16 cellular contexts compared by ENCODE assay signal in genomic region chr3:61559108-61559731, GRCh38. TPM values are rescaled to one million over a fixed set of nuclear protein-coding genes. Genes with fewer than 3 reads are reported as not detected.
DNase-seq lines count a peak whose midpoint lies in the region; ATAC-seq and TF ChIP-seq lines count a peak whose summit lies in the region.
"Had no signal": no experiment of that assay in that cellular context is flagged by ENCODE, and none has a peak within 500 bp of the region (broad histone marks: within the 10 kb centered on the region; RNA-seq: fewer than 3 reads in every experiment).

No MANE protein-coding gene starts in this region.

- H3K27me3 ChIP-seq in osteoblast (ENCODE audit: insufficient read depth, low read length): no peaks in the 10 kb centered on the region

- no peak overlapping the region for H3K27ac Mint-ChIP-seq in HFFc6
- H3K27ac Mint-ChIP-seq in stimulated activated effector memory CD8-positive, alpha-beta T cell treated with anti-CD3 and anti-CD28 coated beads, Interleukin-12 subunit alpha, Interleukin-12 subunit beta, amount 100 ng/mL, for 72 hours: no peak overlapping the region
- H3K27ac Mint-ChIP-seq: dendritic cell treated with granulocyte-macrophage colony-stimulating factor and Interleukin-4, amounts not matched to agents 40 ng/mL and 50 ng/mL, for 4 days; immature natural killer cell had no signal

- peaks cover 22% of the 10 kb centered on the region for H3K79me2 ChIP-seq in osteoblast (ENCODE audit: insufficient read depth, low read length)

- peaks cover 5% of the 10 kb centered on the region for H3K9me3 Mint-ChIP-seq in HFFc6
- H3K9me3 Mint-ChIP-seq in stimulated activated effector memory CD8-positive, alpha-beta T cell treated with anti-CD3 and anti-CD28 coated beads, Interleukin-12 subunit alpha, Interleukin-12 subunit beta, amount 100 ng/mL, for 72 hours: peaks cover 2% of the 10 kb centered on the region
- H3K9me3 Mint-ChIP-seq: dendritic cell treated with granulocyte-macrophage colony-stimulating factor and Interleukin-4, amounts not matched to agents 40 ng/mL and 50 ng/mL, for 4 days had no signal

- H4K20me1 ChIP-seq in osteoblast (ENCODE audit: insufficient read depth, low read length): peaks cover 3% of the 10 kb centered on the region

- H3K4me3 ChIP-seq in epithelial cell of esophagus (ENCODE audit: low read length) (no peak overlapping the region), osteoblast (ENCODE audit: insufficient read depth, low read length) (peak overlapping the region; percentile 92)

- peaks cover 17% of the 10 kb centered on the region for H3K4me1 Mint-ChIP-seq in HFFc6 (ENCODE audit: low read depth)
- no peaks in the 10 kb centered on the region for H3K4me1 Mint-ChIP-seq in stimulated activated effector memory CD8-positive, alpha-beta T cell treated with anti-CD3 and anti-CD28 coated beads, Interleukin-12 subunit alpha, Interleukin-12 subunit beta, amount 100 ng/mL, for 72 hours
- H3K4me1 Mint-ChIP-seq: immature natural killer cell had no signal

- H3K4me3 Mint-ChIP-seq in HFFc6: no peak overlapping the region
- H3K4me3 Mint-ChIP-seq in stimulated activated effector memory CD8-positive, alpha-beta T cell treated with anti-CD3 and anti-CD28 coated beads, Interleukin-12 subunit alpha, Interleukin-12 subunit beta, amount 100 ng/mL, for 72 hours: no peak overlapping the region
- H3K4me3 Mint-ChIP-seq: dendritic cell treated with granulocyte-macrophage colony-stimulating factor and Interleukin-4, amounts not matched to agents 40 ng/mL and 50 ng/mL, for 4 days had no signal

- H3K4me1 ChIP-seq in osteoblast (ENCODE audit: insufficient read depth, low read length): peaks cover 13% of the 10 kb centered on the region
- H3K4me1 ChIP-seq: prostate gland had no signal

- peak overlapping the region; percentile 65 for H2AFZ ChIP-seq in osteoblast (ENCODE audit: low read length)

- DNase-seq in AG20443 (ENCODE audit: low spot score) (peak; percentile 18), HFFc6 (peak; percentile 47), epithelial cell of esophagus (ENCODE audit: low read depth) (no peak), osteoblast (ENCODE audit: insufficient read length, low spot score, missing footprints) (peak; percentile 72), SKM-1 treated with dmso at 0.1 percent for 144 hours (lab: John Stamatoyannopoulos, UW; ENCODE audit: unreplicated experiment) (no peak), GM10266 (ENCODE audit: extremely low spot score) (no peak)
- no peak for DNase-seq in stimulated activated effector memory CD8-positive, alpha-beta T cell treated with anti-CD3 and anti-CD28 coated beads, Interleukin-12 subunit alpha, Interleukin-12 subunit beta, amount 100 ng/mL, for 72 hours (ENCODE audit: low spot score in 2 of 2)
- DNase-seq: activated CD4-positive, alpha-beta T cell treated with anti-CD3 and anti-CD28 coated beads for 1 hour; activated effector memory CD4-positive, alpha-beta T cell treated with anti-CD3 and anti-CD28 coated beads, Interleukin-2, amount 50 U/mL, for 16 hours; immature natural killer cell; KG1; NCI-H446; SIG-M5 had no signal

- H3K36me3 Mint-ChIP-seq in HFFc6 (ENCODE audit: low read depth): 0 out of 2 replicates have a peak, but pooled peaks cover 7% of the 10 kb centered on the region
- no peaks in the 10 kb centered on the region for H3K36me3 Mint-ChIP-seq in stimulated activated effector memory CD8-positive, alpha-beta T cell treated with anti-CD3 and anti-CD28 coated beads, Interleukin-12 subunit alpha, Interleukin-12 subunit beta, amount 100 ng/mL, for 72 hours
- H3K36me3 Mint-ChIP-seq: immature natural killer cell had no signal

- peaks cover 9% of the 10 kb centered on the region for H3K27me3 Mint-ChIP-seq in HFFc6 (ENCODE audit: insufficient read depth)

- ATAC-seq in stimulated activated effector memory CD8-positive, alpha-beta T cell treated with anti-CD3 and anti-CD28 coated beads, Interleukin-12 subunit alpha, Interleukin-12 subunit beta, amount 100 ng/mL, for 72 hours: no peak
- ATAC-seq in GM21619 (IDR thresholded peaks at IDR 0.05; ENCODE audit: unreplicated experiment): no peak

- peak overlapping the region; percentile 96 for H3K4me2 ChIP-seq in osteoblast (ENCODE audit: insufficient read depth, low read length)

- no peaks in the 10 kb centered on the region for H3K36me3 ChIP-seq in osteoblast (ENCODE audit: insufficient read depth, low read length)
- H3K36me3 ChIP-seq: prostate gland had no signal

- H3K9me3 ChIP-seq in osteoblast (ENCODE audit: low read depth, low read length): no peaks in the 10 kb centered on the region
- H3K9me3 ChIP-seq: prostate gland had no signal

- H3K27ac ChIP-seq in osteoblast (ENCODE audit: low read depth, low read length): peak overlapping the region; percentile 87

- TF ChIP-seq CTCF in HFFc6 (IDR thresholded peaks at IDR 0.05): peak; percentile 52
- peak; percentile 6 for TF ChIP-seq CTCF in epithelial cell of esophagus (IDR thresholded peaks at IDR 0.05; ENCODE audit: insufficient read depth, low read depth, low read length, missing control alignments)
- TF ChIP-seq CTCF in osteoblast (IDR thresholded peaks at IDR 0.05; ENCODE audit: extremely low read depth, low read depth, low read length): peak; percentile 42
- TF ChIP-seq CTCF in GM10266 (IDR thresholded peaks at IDR 0.05; ENCODE audit: control insufficient read depth, insufficient read depth, low read depth, missing control alignments): no peak

RNA-seq across cellular contexts. Expression of gene PTPRG, which starts 2.2 kb away (rescaled TPM):
- total RNA-seq in HFFc6 (2021; fragmentation: NEBNext Ultra II Directional; extraction: Animal tissue kit (Norgen Biotek cat#: 25700)): 10 to 100 TPM; 29.4 to 34.7 (median 32.7) TPM
- 148 TPM in 2 replicates for total RNA-seq in osteoblast

Comparison
In these comparisons a context has a peak if more than half of its experiments do, and no peak if none do; other contexts are left out.
1. DNase-seq: peak in AG20443 (single experiment), HFFc6 (single experiment) and osteoblast (single experiment); none in epithelial cell of esophagus (single experiment), stimulated activated effector memory CD8-positive, alpha-beta T cell treated with anti-CD3 and anti-CD28 coated beads, Interleukin-12 subunit alpha, Interleukin-12 subunit beta, amount 100 ng/mL, for 72 hours (0 of 2), SKM-1 treated with dmso at 0.1 percent for 144 hours (single experiment) and GM10266 (single experiment).